Comparison of ENCODE assay signal across 17 cellular contexts in the genomic region with DNA sequence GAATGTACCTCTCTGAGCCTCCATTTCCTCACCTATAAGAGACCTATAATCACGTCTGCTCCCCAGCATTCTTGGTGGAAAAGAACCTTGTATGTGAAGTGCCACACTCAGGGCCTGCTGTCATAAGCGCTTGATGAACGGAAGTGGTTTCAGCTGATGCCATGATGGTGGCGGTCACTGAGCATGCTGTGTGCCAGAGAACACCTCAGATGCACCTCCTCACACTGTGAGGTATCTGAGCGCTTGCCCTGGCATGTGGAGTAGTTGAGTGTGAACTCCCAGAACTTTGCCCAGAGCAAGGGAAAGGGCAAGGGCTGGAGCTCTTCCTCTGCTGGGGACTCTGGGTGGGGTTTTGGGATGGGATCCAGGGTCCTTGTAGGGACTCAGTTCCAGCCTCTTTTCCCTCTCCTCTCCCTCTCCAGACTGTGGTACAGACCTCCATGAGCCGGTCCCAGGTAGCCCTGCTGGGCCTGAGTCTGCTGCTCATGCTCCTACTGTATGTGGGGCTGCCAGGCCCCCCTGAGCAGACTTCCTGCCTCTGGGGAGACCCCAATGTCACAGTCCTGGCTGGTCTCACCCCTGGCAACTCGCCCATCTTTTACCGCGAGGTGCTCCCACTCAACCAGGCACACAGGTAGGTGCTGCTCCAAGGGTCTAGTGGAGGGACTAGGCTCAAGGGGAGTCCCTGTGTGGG. TPM values are rescaled to one million over a fixed set of nuclear protein-coding genes. Genes with fewer than 3 reads are reported as not detected.
A peak's percentile ranks its signal among the peaks of the same experiment; 100 is the strongest.
DNase-seq lines count a peak whose midpoint lies in the region; ATAC-seq, FAIRE-seq and TF ChIP-seq lines count a peak whose summit lies in the region.
"Had no signal": no experiment of that assay in that cellular context is flagged by ENCODE, and none has a peak within 500 bp of the region (broad histone marks: within the 10 kb centered on the region; RNA-seq: fewer than 3 reads in every experiment).

No MANE protein-coding gene starts in this region.

- DNase-seq in activated T-cell treated with anti-CD3 and anti-CD28 coated beads, Interleukin-2, amount 50 U/mL, for 24 hours, result no peak
- DNase-seq in activated T-cell treated with anti-CD3 and anti-CD28 coated beads for 4 hours, result no peak
- DNase-seq in activated T-cell treated with anti-CD3 and anti-CD28 coated beads, Interleukin-2, amount 50 U/mL, for 4 hours, result no peak
- peak; percentile 55 for DNase-seq in epithelial cell of esophagus (ENCODE audit: low read depth)
- no peak for DNase-seq in stimulated activated naive B cell treated with anti-CD40 and anti-IgM and Interleukin-4, amounts not matched to agents 10 μg/mL and 1 μg/mL and 100 μg/mL, for 72 hours
- no peak for DNase-seq in GM12891 (ENCODE audit: insufficient read length, low spot score)
- DNase-seq: ACHN; DMS 273 treated with DMSO at 0.1 percent for 48 hours; lower lobe of right lung; NCI-H1694; NCI-H526; stimulated activated CD4-positive, alpha-beta T cell treated with anti-CD3 and anti-CD28 coated beads, Interleukin-12 subunit alpha, Interleukin-12 subunit beta, amount 100 ng/mL, for 4 hours; T1000; upper lobe of right lung had no signal

- H3K4me3 Mint-ChIP-seq in activated T-cell treated with anti-CD3 and anti-CD28 coated beads, Interleukin-2, amount 50 U/mL, for 24 hours, result no peak overlapping the region
- peak overlapping the region; percentile 29 for H3K4me3 Mint-ChIP-seq in activated T-cell treated with anti-CD3 and anti-CD28 coated beads, Interleukin-2, amount 50 U/mL, for 4 hours
- no peak overlapping the region for H3K4me3 Mint-ChIP-seq in stimulated activated naive B cell treated with anti-CD40 and anti-IgM and Interleukin-4, amounts not matched to agents 10 μg/mL and 1 μg/mL and 100 μg/mL, for 72 hours

- no peaks in the 10 kb centered on the region for H3K9me3 Mint-ChIP-seq in activated T-cell treated with anti-CD3 and anti-CD28 coated beads, Interleukin-2, amount 50 U/mL, for 24 hours
- H3K9me3 Mint-ChIP-seq in activated T-cell treated with anti-CD3 and anti-CD28 coated beads, Interleukin-2, amount 50 U/mL, for 4 hours, result no peaks in the 10 kb centered on the region
- H3K9me3 Mint-ChIP-seq in stimulated activated naive B cell treated with anti-CD40 and anti-IgM and Interleukin-4, amounts not matched to agents 10 μg/mL and 1 μg/mL and 100 μg/mL, for 72 hours, result no peaks in the 10 kb centered on the region

- H3K4me3 ChIP-seq in epithelial cell of esophagus (ENCODE audit: low read length), result no peak overlapping the region
- H3K4me3 ChIP-seq: cardiac muscle cell, lower lobe of right lung, upper lobe of right lung had no signal

- no peak for FAIRE-seq in GM12891 (lab: Jason Lieb, UNC)

- TF ChIP-seq CTCF in epithelial cell of esophagus (IDR thresholded peaks at IDR 0.05; ENCODE audit: insufficient read depth, low read depth, low read length, missing control alignments), result no peak

- no peaks in the 10 kb centered on the region for H3K27me3 Mint-ChIP-seq in activated T-cell treated with anti-CD3 and anti-CD28 coated beads, Interleukin-2, amount 50 U/mL, for 24 hours
- no peaks in the 10 kb centered on the region for H3K27me3 Mint-ChIP-seq in activated T-cell treated with anti-CD3 and anti-CD28 coated beads, Interleukin-2, amount 50 U/mL, for 4 hours (ENCODE audit: low read depth)
- H3K27me3 Mint-ChIP-seq in stimulated activated naive B cell treated with anti-CD40 and anti-IgM and Interleukin-4, amounts not matched to agents 10 μg/mL and 1 μg/mL and 100 μg/mL, for 72 hours, result no peaks in the 10 kb centered on the region

- TF ChIP-seq POLR2A in GM12891 (IDR thresholded peaks at IDR 0.05; ENCODE audit: low read depth, low read length), result no peak

- peaks cover 47% of the 10 kb centered on the region for H3K4me1 Mint-ChIP-seq in activated T-cell treated with anti-CD3 and anti-CD28 coated beads, Interleukin-2, amount 50 U/mL, for 24 hours (ENCODE audit: low read depth)
- peaks cover 35% of the 10 kb centered on the region for H3K4me1 Mint-ChIP-seq in activated T-cell treated with anti-CD3 and anti-CD28 coated beads, Interleukin-2, amount 50 U/mL, for 4 hours (ENCODE audit: low read depth)
- H3K4me1 Mint-ChIP-seq in stimulated activated naive B cell treated with anti-CD40 and anti-IgM and Interleukin-4, amounts not matched to agents 10 μg/mL and 1 μg/mL and 100 μg/mL, for 72 hours, result peaks cover 31 to 54% of the 10 kb centered on the region in 2 donors

- H3K27ac Mint-ChIP-seq in activated T-cell treated with anti-CD3 and anti-CD28 coated beads, Interleukin-2, amount 50 U/mL, for 24 hours, result peak overlapping the region; percentile 57
- H3K27ac Mint-ChIP-seq in stimulated activated naive B cell treated with anti-CD40 and anti-IgM and Interleukin-4, amounts not matched to agents 10 μg/mL and 1 μg/mL and 100 μg/mL, for 72 hours, result peak overlapping the region; percentile 78

- H3K36me3 Mint-ChIP-seq in activated T-cell treated with anti-CD3 and anti-CD28 coated beads, Interleukin-2, amount 50 U/mL, for 24 hours (ENCODE audit: low read depth), result peaks cover 21% of the 10 kb centered on the region
- H3K36me3 Mint-ChIP-seq in activated T-cell treated with anti-CD3 and anti-CD28 coated beads, Interleukin-2, amount 50 U/mL, for 4 hours (ENCODE audit: insufficient read depth), result no peaks in the 10 kb centered on the region
- peaks cover 2 to 11% of the 10 kb centered on the region in 2 donors for H3K36me3 Mint-ChIP-seq in stimulated activated naive B cell treated with anti-CD40 and anti-IgM and Interleukin-4, amounts not matched to agents 10 μg/mL and 1 μg/mL and 100 μg/mL, for 72 hours

- ATAC-seq in activated T-cell treated with anti-CD3 and anti-CD28 coated beads, Interleukin-2, amount 50 U/mL, for 4 hours, result no peak
- no peak for ATAC-seq in stimulated activated naive B cell treated with anti-CD40 and anti-IgM and Interleukin-4, amounts not matched to agents 10 μg/mL and 1 μg/mL and 100 μg/mL, for 72 hours (replicated peaks)
- no peak for ATAC-seq in GM21576 (IDR thresholded peaks at IDR 0.05; ENCODE audit: unreplicated experiment)
- ATAC-seq in HG02884 (IDR thresholded peaks at IDR 0.05; ENCODE audit: unreplicated experiment), result no peak
- ATAC-seq: lower lobe of right lung, upper lobe of right lung had no signal

TF ChIP-seq in GM12891, 5 proteins besides CTCF, POLR2A, EP300 and RAD21:
- TF ChIP-seq TAF1 (IDR thresholded peaks at IDR 0.05; ENCODE audit: low read depth, low read length), result no peak
- no peak for TF ChIP-seq SPI1 (IDR thresholded peaks at IDR 0.05; ENCODE audit: low read depth, low read length)
- TF ChIP-seq POLR2AphosphoS5 (IDR thresholded peaks at IDR 0.05; ENCODE audit: low read depth, low read length), result no peak
- no peak for TF ChIP-seq POU2F2 (IDR thresholded peaks at IDR 0.05; ENCODE audit: low read depth, low read length)
- TF ChIP-seq PAX5 (IDR thresholded peaks at IDR 0.05; ENCODE audit: insufficient read depth, low read length, severe bottlenecking), result no peak
TF ChIP-seq in GM12891: peak in this region for 0.

RNA-seq across cellular contexts. Expression of a gene that starts 2.7 kb away (rescaled TPM):
- 10 to 100 TPM; 11.8 to 19.7 (median 12.6) TPM for total RNA-seq in activated T-cell treated with anti-CD3 and anti-CD28 coated beads, Interleukin-2, amount 50 U/mL, for 4 hours
- 8.4 TPM for polyA plus RNA-seq in GM12891 (2012; ENCODE audit: low read depth, missing spikeins)

RNA-seq across cellular contexts. Expression of a gene that starts 3.7 kb away (rescaled TPM):
- 10 to 100 TPM; 27.4 to 30.9 (median 28.5) TPM for total RNA-seq in activated T-cell treated with anti-CD3 and anti-CD28 coated beads, Interleukin-2, amount 50 U/mL, for 4 hours
- 58.0 TPM for polyA plus RNA-seq in GM12891 (2012; ENCODE audit: low read depth, missing spikeins)

RNA-seq across cellular contexts. Expression of a gene that starts 5.7 kb away (rescaled TPM):
- 10 to 100 TPM; 47.6 to 58.1 (median 55.9) TPM for total RNA-seq in activated T-cell treated with anti-CD3 and anti-CD28 coated beads, Interleukin-2, amount 50 U/mL, for 4 hours
- polyA plus RNA-seq in GM12891 (2012; ENCODE audit: low read depth, missing spikeins), result 38.7 TPM

RNA-seq across cellular contexts. Expression of a gene that starts 10.3 kb away (rescaled TPM):
- total RNA-seq in activated T-cell treated with anti-CD3 and anti-CD28 coated beads, Interleukin-2, amount 50 U/mL, for 4 hours, result 10 to 100 TPM in 2 of 3 donors, 1 to 10 TPM in 1; 9.8 to 12.3 (median 10.4) TPM
- 3.1 TPM for polyA plus RNA-seq in GM12891 (2012; ENCODE audit: low read depth, missing spikeins)

RNA-seq across cellular contexts. Expression of a gene that starts 18.1 kb away (rescaled TPM):
- 1,000 to 10,000 TPM; 1,732 to 1,841 (median 1,813) TPM for total RNA-seq in activated T-cell treated with anti-CD3 and anti-CD28 coated beads, Interleukin-2, amount 50 U/mL, for 4 hours
- 3,375 TPM for polyA plus RNA-seq in GM12891 (2012; ENCODE audit: low read depth, missing spikeins)
